ENCODE assay signal across 1 cellular context in the genomic region with DNA sequence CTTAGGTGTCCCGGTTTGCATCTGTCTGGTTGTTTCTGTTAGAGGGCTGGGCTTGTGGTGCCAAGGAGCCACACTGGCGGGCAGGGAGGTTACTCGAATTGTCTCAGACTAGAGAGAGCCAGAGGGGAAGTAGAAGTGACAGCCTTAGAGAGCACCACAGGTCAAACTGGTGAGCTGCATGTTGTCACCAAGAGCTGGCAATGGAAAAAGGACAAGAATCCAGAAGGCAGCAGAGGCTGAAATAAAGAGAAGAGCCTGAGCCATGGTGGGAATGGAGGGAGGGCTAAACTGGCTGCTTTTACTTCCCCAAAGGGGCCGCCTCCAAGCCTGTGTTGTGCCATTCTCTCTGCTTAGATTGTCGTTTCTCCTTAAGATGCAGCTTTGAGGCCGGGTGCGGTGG.
TF ChIP-seq lines count a peak whose summit lies in the region.

No MANE protein-coding gene starts in this region.

TF ChIP-seq in K562, 482 proteins besides CTCF, POLR2A, EP300 and RAD21:
- no peak for TF ChIP-seq ELF1 (tag; IDR thresholded peaks at IDR 0.05)
- no peak for TF ChIP-seq COPS2 (conservative IDR thresholded peaks at IDR 0.05)
